In genomic region chr10:44234471-44234850, GRCh38 we compare ENCODE assay signal across 19 cellular contexts.
DNase-seq lines count a peak whose midpoint lies in the region; ATAC-seq and TF ChIP-seq lines count a peak whose summit lies in the region.
"Had no signal": no experiment of that assay in that cellular context is flagged by ENCODE, and none has a peak within 500 bp of the region (broad histone marks: within the 10 kb centered on the region; RNA-seq: fewer than 3 reads in every experiment).

No MANE protein-coding gene starts in this region.

- intact Hi-C loops in left ventricle myocardium superior (cut with micrococcal nuclease), result no loop called here

- H4K91ac ChIP-seq in trophoblast cell (ENCODE audit: low read depth, low read length), result peak overlapping the region; percentile 55

- H2BK5ac ChIP-seq in trophoblast cell (ENCODE audit: low read depth, low read length, poor library complexity), result peak overlapping the region; percentile 16

- H3K27me3 ChIP-seq in HUES48 (ENCODE audit: control insufficient read depth, insufficient read depth, low read length) (no peaks in the 10 kb centered on the region), trophoblast cell (ENCODE audit: insufficient read depth, low read length) (no peaks in the 10 kb centered on the region)
- H3K27me3 ChIP-seq: suprapubic skin had no signal

- peak; percentile 79 for ATAC-seq in left ventricle myocardium superior
- no peak for ATAC-seq in stimulated activated naive CD8-positive, alpha-beta T cell treated with anti-CD3 and anti-CD28 coated beads, Interleukin-15, Interleukin-2, amounts not matched to agents 100 U/mL and 50 U/mL, for 24 hours
- ATAC-seq: activated CD4-positive, CD25-positive, alpha-beta regulatory T cell treated with anti-CD3 and anti-CD28 coated beads, Interleukin-2, amount 50 U/mL, for 24 hours; natural killer cell; psoas muscle had no signal

- no peak overlapping the region for H2AK5ac ChIP-seq in trophoblast cell (ENCODE audit: low read length)

- H2BK120ac ChIP-seq in trophoblast cell (ENCODE audit: insufficient read depth, low read length, poor library complexity), result peak overlapping the region; percentile 4

- H3K4me3 ChIP-seq in HUES48 (ENCODE audit: low read depth, low read length) (no peak overlapping the region; the same call in 1 of the 2 replicates), choroid plexus epithelial cell (ENCODE audit: low read depth, low read length) (no peak overlapping the region), trophoblast cell (ENCODE audit: low read depth, low read length) (no peak overlapping the region)
- H3K4me3 ChIP-seq: psoas muscle, suprapubic skin had no signal

- H3K4me2 ChIP-seq in trophoblast cell (ENCODE audit: low read length), result no peak overlapping the region
- H3K4me2 ChIP-seq: KMS-11 had no signal

- H3K9me3 ChIP-seq in HUES48 (ENCODE audit: control insufficient read depth, insufficient read depth, low read length), result no peaks in the 10 kb centered on the region
- no peaks in the 10 kb centered on the region for H3K9me3 ChIP-seq in trophoblast cell (ENCODE audit: insufficient read depth, low read depth, low read length)
- H3K9me3 ChIP-seq: psoas muscle, suprapubic skin had no signal

- peaks cover 14% of the 10 kb centered on the region for H3K79me1 ChIP-seq in trophoblast cell (ENCODE audit: low read length)

- peak overlapping the region; percentile 89 for H3K27ac ChIP-seq in HUES48 (ENCODE audit: low read depth, low read length)
- H3K27ac ChIP-seq in trophoblast cell (ENCODE audit: low read depth, low read length), result peak overlapping the region; percentile 0
- H3K27ac ChIP-seq: KMS-11, psoas muscle, suprapubic skin had no signal

- DNase-seq in choroid plexus epithelial cell (ENCODE audit: low read depth), result peak; percentile 7
- DNase-seq in left ventricle myocardium superior, result no peak
- peak in 1 of 2 donors; percentile 72 for DNase-seq in trophoblast cell
- no peak for DNase-seq in stimulated activated naive CD8-positive, alpha-beta T cell treated with anti-CD3 and anti-CD28 coated beads, Interleukin-15, Interleukin-2, amounts not matched to agents 100 U/mL and 50 U/mL, for 24 hours
- no peak for DNase-seq in Kasumi-1 (lab: John Stamatoyannopoulos, UW)
- DNase-seq in GM19240 (ENCODE audit: insufficient read length, low spot score), result no peak
- DNase-seq: CD8-positive, alpha-beta memory T cell; DMS79; kidney; natural killer cell; NCI-H1092; NCI-H2081; NCI-H446 treated with DMSO at 0.1 percent for 48 hours; psoas muscle; T1000 had no signal

- no peak overlapping the region for H4K12ac ChIP-seq in trophoblast cell (ENCODE audit: low read depth, low read length)

- H3K79me2 ChIP-seq in trophoblast cell (ENCODE audit: control insufficient read depth, insufficient read depth, low read length, poor library complexity), result peaks cover 1% of the 10 kb centered on the region

- H2BK12ac ChIP-seq in trophoblast cell (ENCODE audit: low read length), result peak overlapping the region; percentile 15

- H3K23ac ChIP-seq in trophoblast cell (ENCODE audit: low read length), result no peak overlapping the region

- WGBS in trophoblast cell (ENCODE audit: extremely low coverage, insufficient coverage, insufficient read length), result no CpG with 5 or more reads among the region's 3 CpGs

- no peak overlapping the region for H3K18ac ChIP-seq in trophoblast cell (ENCODE audit: low read length)

- peak overlapping the region; percentile 14 for H3K14ac ChIP-seq in trophoblast cell (ENCODE audit: low read length)

- H3K4me1 ChIP-seq in HUES48 (ENCODE audit: control insufficient read depth, insufficient read depth, low read length) (peaks cover 20% of the 10 kb centered on the region), trophoblast cell (ENCODE audit: control insufficient read depth in 1 of 2, insufficient read depth in 2 of 2, low read length in 2 of 2) (peaks cover 17 to 19% of the 10 kb centered on the region in 2 experiments)
- H3K4me1 ChIP-seq: psoas muscle, suprapubic skin had no signal

- no peak overlapping the region for H2AFZ ChIP-seq in trophoblast cell (ENCODE audit: insufficient read depth, low read length, poor library complexity)

- no peaks in the 10 kb centered on the region for H3K36me3 ChIP-seq in HUES48 (ENCODE audit: control insufficient read depth, insufficient read depth, low read length)
- no peaks in the 10 kb centered on the region for H3K36me3 ChIP-seq in trophoblast cell (ENCODE audit: control insufficient read depth in 1 of 2, insufficient read depth in 2 of 2, low read length in 2 of 2)
- H3K36me3 ChIP-seq: suprapubic skin had no signal

- H4K8ac ChIP-seq in trophoblast cell (ENCODE audit: low read depth, low read length), result peak overlapping the region; percentile 61

- no peak for TF ChIP-seq CTCF in choroid plexus epithelial cell (conservative IDR thresholded peaks at IDR 0.05; ENCODE audit: low read depth, low read length)

- no peak overlapping the region for H3K9ac ChIP-seq in HUES48 (ENCODE audit: low read depth, low read length)
- H3K9ac ChIP-seq in trophoblast cell (ENCODE audit: low read length), result no peak overlapping the region
- H3K9ac ChIP-seq: KMS-11 had no signal

- no peak overlapping the region for H3K4ac ChIP-seq in trophoblast cell (ENCODE audit: low read depth, low read length)
